Comparison of ENCODE assay signal across 13 cellular contexts in the genomic region with DNA sequence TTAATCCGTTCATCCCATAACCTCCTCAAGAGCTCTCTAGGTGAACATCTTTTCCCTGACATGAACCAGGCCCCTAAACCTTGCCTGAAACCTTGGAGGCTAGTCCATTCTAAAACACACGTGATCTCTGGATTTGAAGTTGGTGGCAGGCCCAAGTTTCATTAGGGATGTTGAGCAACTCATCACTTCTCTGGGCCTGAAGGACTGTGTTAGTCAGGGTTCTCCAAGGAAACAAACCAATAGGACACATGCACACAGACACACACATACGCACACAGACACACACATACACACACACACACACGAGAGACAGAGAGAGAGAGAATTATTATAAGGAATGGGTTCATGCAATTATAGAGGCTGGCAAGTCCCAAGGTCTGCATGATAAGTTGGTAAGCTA.
A peak's percentile ranks its signal among the peaks of the same experiment; 100 is the strongest.
DNase-seq lines count a peak whose midpoint lies in the region; TF ChIP-seq lines count a peak whose summit lies in the region.
"Had no signal": no experiment of that assay in that cellular context is flagged by ENCODE, and none has a peak within 500 bp of the region (broad histone marks: within the 10 kb centered on the region; RNA-seq: fewer than 3 reads in every experiment).

No MANE protein-coding gene starts in this region.

- H3K4me3 ChIP-seq in cardiac fibroblast (replicated peaks in 1 of 2; ENCODE audit: low read depth in 2 of 2, low read length in 2 of 2) (no peak overlapping the region), foreskin fibroblast (ENCODE audit: low read depth in 1 of 2, low read length in 2 of 2) (no peak overlapping the region)
- H3K4me3 ChIP-seq: MG63 had no signal

- DNase-seq in NOMO-1 treated with DMSO at 0.1 percent for 48 hours (lab: John Stamatoyannopoulos, UW; ENCODE audit: unreplicated experiment) (peak; percentile 2), NOMO-1 (lab: John Stamatoyannopoulos, UW; ENCODE audit: unreplicated experiment in 2 of 2) (no peak), cardiac fibroblast (ENCODE audit: low read depth in 2 of 2) (peak; percentile 8 to 16), foreskin fibroblast (peak; percentile 6 to 13), NAMALWA (ENCODE audit: low spot score) (no peak), NCI-H2029 (lab: John Stamatoyannopoulos, UW) (no peak), GDM1 (lab: John Stamatoyannopoulos, UW) (no peak), inferior parietal cortex (ENCODE audit: extremely low spot score) (no peak)
- DNase-seq: COR-L47; NCI-H187; NCI-H526 treated with DMSO at 0.1 percent for 48 hours; NK-92 treated with Interleukin-12 subunit alpha and Interleukin-12 subunit beta, amount 100 ng/mL, for 24 hours had no signal

- TF ChIP-seq CTCF in cardiac fibroblast (IDR thresholded peaks at IDR 0.05; ENCODE audit: low read depth, low read length) (no peak), foreskin fibroblast (IDR thresholded peaks at IDR 0.05; ENCODE audit: low read depth, low read length) (no peak)

Comparison
In these comparisons a context has a peak if more than half of its experiments do, and no peak if none do; other contexts are left out.
1. DNase-seq: peak in NOMO-1 treated with DMSO at 0.1 percent for 48 hours (single experiment), cardiac fibroblast (2 of 2) and foreskin fibroblast (2 of 2); none in NOMO-1 (0 of 2), NAMALWA (single experiment), NCI-H2029 (single experiment), GDM1 (single experiment) and inferior parietal cortex (single experiment).